Comparison of ENCODE assay signal across 1 cellular context in genomic region chr3:172465281-172465680, GRCh38.
A peak's percentile ranks its signal among the peaks of the same experiment; 100 is the strongest.
TF ChIP-seq lines count a peak whose summit lies in the region.

No MANE protein-coding gene starts in this region.

TF ChIP-seq in HCT116, 20 proteins besides CTCF, POLR2A, EP300 and RAD21 (continued from another document):
- TF ChIP-seq CEBPB (IDR thresholded peaks at IDR 0.05; ENCODE audit: low read depth) (0 out of 2 replicates have a peak, but pooled peaks have one; percentile 23), SP1 (IDR thresholded peaks at IDR 0.05; ENCODE audit: low read depth) (peak; percentile 40; the same call in 1 of the 2 replicates)
TF ChIP-seq in HCT116: peak in this region for 3.
